Comparison of ENCODE assay signal across 21 cellular contexts in genomic region chr11:37105456-37105855, GRCh38.
A peak's percentile ranks its signal among the peaks of the same experiment; 100 is the strongest.
DNase-seq lines count a peak whose midpoint lies in the region; ATAC-seq, FAIRE-seq and TF ChIP-seq lines count a peak whose summit lies in the region.
"Had no signal": no experiment of that assay in that cellular context is flagged by ENCODE, and none has a peak within 500 bp of the region (broad histone marks: within the 10 kb centered on the region; RNA-seq: fewer than 3 reads in every experiment).

No MANE protein-coding gene starts in this region.

- H3K79me2 ChIP-seq in smooth muscle cell (ENCODE audit: low read depth), result no peaks in the 10 kb centered on the region

- no peak for ATAC-seq in GM18505 (IDR thresholded peaks at IDR 0.05; ENCODE audit: unreplicated experiment)
- ATAC-seq in HG03439 (IDR thresholded peaks at IDR 0.05; ENCODE audit: unreplicated experiment), result no peak
- ATAC-seq: GM12878 had no signal

- H3K9ac ChIP-seq in smooth muscle cell (ENCODE audit: low read depth), result no peak overlapping the region

- no peaks in the 10 kb centered on the region for H3F3A ChIP-seq in smooth muscle cell (ENCODE audit: low read depth)

- no peak for TF ChIP-seq POLR2A in GM18505 (IDR thresholded peaks at IDR 0.05; ENCODE audit: borderline replicate concordance, extremely low read depth, insufficient read depth, insufficient read length)

- no peak for FAIRE-seq in frontal cortex (lab: Jason Lieb, UNC)
- FAIRE-seq: GM12878, GM19239, H1 had no signal

- H3K4me3 ChIP-seq in astrocyte of the cerebellum (ENCODE audit: low read depth, low read length) (no peak overlapping the region), smooth muscle cell (no peak overlapping the region)
- H3K4me3 ChIP-seq: GM12878 had no signal

- H3K27ac ChIP-seq in smooth muscle cell (ENCODE audit: low read depth), result peak overlapping the region; percentile 3

- H3K4me2 ChIP-seq in smooth muscle cell, result no peak overlapping the region

- H3K9me3 ChIP-seq in smooth muscle cell (replicated peaks; ENCODE audit: low read depth), result no peaks in the 10 kb centered on the region
- H3K9me3 ChIP-seq: BE2C had no signal

- H3K4me1 ChIP-seq in smooth muscle cell (ENCODE audit: low read depth), result peaks cover 1% of the 10 kb centered on the region
- H3K4me1 ChIP-seq: BE2C had no signal

- in situ Hi-C loops in astrocyte of the cerebellum (cut with HindIII; ENCODE audit: low sequenced_read_pairs), result no loop called here

- no peaks in the 10 kb centered on the region for H3K27me3 ChIP-seq in smooth muscle cell (ENCODE audit: low read depth)
- H3K27me3 ChIP-seq: BE2C had no signal

- WGBS in smooth muscle cell (ENCODE audit: low lambda C conversion rate), result 68% methylated on average over 2 of the region's 2 CpGs

- no peaks in the 10 kb centered on the region for H3K36me3 ChIP-seq in smooth muscle cell (ENCODE audit: low read depth)
- H3K36me3 ChIP-seq: BE2C had no signal

- TF ChIP-seq CTCF in astrocyte of the cerebellum (IDR thresholded peaks at IDR 0.05; ENCODE audit: low read depth, low read length, missing control alignments) (no peak), smooth muscle cell (IDR thresholded peaks at IDR 0.05; ENCODE audit: borderline replicate concordance, insufficient read depth, poor library complexity, severe bottlenecking) (no peak)

- no peaks in the 10 kb centered on the region for H4K20me1 ChIP-seq in smooth muscle cell (ENCODE audit: low read depth)

- DNase-seq in NCI-H524 treated with DMSO at 0.1 percent for 48 hours (lab: John Stamatoyannopoulos, UW) (peak; percentile 44), astrocyte of the cerebellum (ENCODE audit: low read depth) (peak; percentile 19), left kidney (ENCODE audit: low read depth, low spot score) (peak; percentile 68), smooth muscle cell (lab: John Stamatoyannopoulos, UW; ENCODE audit: unreplicated experiment) (no peak), frontal cortex (ENCODE audit: low spot score in 2 of 2) (no peak)
- DNase-seq: ACHN; BE2C; C1 segment of cervical spinal cord; CD4-positive, CD25-positive, alpha-beta regulatory T cell; CD8-positive, alpha-beta memory T cell; COR-L47; DMS 273 treated with DMSO at 0.1 percent for 48 hours; DMS53; DND-41; EL; H9 had no signal

- no peak overlapping the region for H2AFZ ChIP-seq in smooth muscle cell (ENCODE audit: low read depth)

Comparison
In these comparisons a context has a peak if more than half of its experiments do, and no peak if none do; other contexts are left out.
1. DNase-seq: peak in NCI-H524 treated with DMSO at 0.1 percent for 48 hours (single experiment), astrocyte of the cerebellum (single experiment) and left kidney (single experiment); none in smooth muscle cell (single experiment) and frontal cortex (0 of 2).